Comparison of ENCODE assay signal across 11 cellular contexts in the genomic region with DNA sequence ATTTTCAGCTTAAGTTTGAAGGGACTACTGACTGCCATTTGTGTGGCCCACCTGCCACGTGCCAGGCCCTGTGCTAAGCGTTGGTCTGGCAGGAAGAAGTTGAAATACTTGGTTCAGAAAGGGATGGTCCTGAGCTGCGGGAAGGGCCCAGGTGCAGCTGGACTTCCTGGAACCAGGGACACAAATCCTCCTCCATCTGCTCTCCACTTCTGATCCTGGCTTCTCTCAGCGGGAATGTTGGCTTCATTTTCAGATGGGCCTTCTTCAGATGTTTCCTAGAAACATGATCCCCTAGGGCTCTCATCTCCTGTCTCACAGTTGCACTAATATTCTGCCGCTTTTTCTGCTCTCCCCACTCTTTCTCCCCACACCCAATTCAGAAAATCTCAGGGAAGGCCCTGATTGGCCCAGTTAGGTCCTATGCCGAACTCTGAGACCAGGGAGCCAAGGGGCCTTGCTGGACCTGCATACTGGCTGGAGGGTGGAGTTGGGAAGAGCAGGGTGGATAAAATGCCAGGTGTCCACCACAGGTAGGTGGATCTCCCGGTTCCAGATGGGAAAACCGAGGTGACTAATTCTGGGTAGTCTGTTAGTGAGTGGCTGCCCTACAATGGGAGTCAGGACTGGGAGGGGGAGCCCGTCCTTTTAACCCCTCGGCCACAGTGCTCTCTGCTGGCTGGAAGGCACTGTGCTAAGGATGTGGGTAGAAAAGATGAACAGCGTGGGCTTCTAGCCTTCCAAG.
"Had no signal": no experiment of that assay in that cellular context is flagged by ENCODE, and none has a peak within 500 bp of the region (broad histone marks: within the 10 kb centered on the region; RNA-seq: fewer than 3 reads in every experiment).

No MANE protein-coding gene starts in this region.

- H3K4me1 Mint-ChIP-seq: activated naive CD4-positive, alpha-beta T cell treated with anti-CD3 and anti-CD28 coated beads, Interleukin-2, amount 50 U/mL, for 24 hours had no signal

- H3K4me3 Mint-ChIP-seq: activated naive CD4-positive, alpha-beta T cell treated with anti-CD3 and anti-CD28 coated beads, Interleukin-2, amount 50 U/mL, for 24 hours; activated T-cell treated with anti-CD3 and anti-CD28 coated beads, Interleukin-2, amount 50 U/mL, for 24 hours had no signal

- H3K27me3 ChIP-seq: esophagus squamous epithelium, left lung, thyroid gland had no signal

- ATAC-seq: left lung had no signal

- H3K27me3 Mint-ChIP-seq: activated naive CD4-positive, alpha-beta T cell treated with anti-CD3 and anti-CD28 coated beads, Interleukin-2, amount 50 U/mL, for 24 hours; activated T-cell treated with anti-CD3 and anti-CD28 coated beads, Interleukin-2, amount 50 U/mL, for 24 hours had no signal

- H3K9me3 ChIP-seq: esophagus squamous epithelium, left lung, thyroid gland had no signal

- H3K27ac Mint-ChIP-seq: activated naive CD4-positive, alpha-beta T cell treated with anti-CD3 and anti-CD28 coated beads, Interleukin-2, amount 50 U/mL, for 24 hours; activated T-cell treated with anti-CD3 and anti-CD28 coated beads, Interleukin-2, amount 50 U/mL, for 24 hours had no signal

- H3K27ac ChIP-seq: esophagus squamous epithelium, left lung, skin epidermis, thyroid gland had no signal

- H3K4me1 ChIP-seq: esophagus squamous epithelium, left lung, thyroid gland had no signal

- H3K36me3 ChIP-seq: thyroid gland had no signal

- DNase-seq: activated CD4-positive, alpha-beta T cell treated with anti-CD3 and anti-CD28 coated beads for 4 hours; activated effector memory CD4-positive, alpha-beta T cell treated with Interleukin-2 at 50 U/mL for 16 hours; activated T-cell treated with anti-CD3 and anti-CD28 coated beads, Interleukin-2, amount 50 U/mL, for 24 hours; esophagus squamous epithelium; foreskin fibroblast; islet precursor cell; left lung; T-helper 9 cell; thyroid gland had no signal

- H3K4me3 ChIP-seq: esophagus squamous epithelium, left lung, skin epidermis, thyroid gland had no signal

- H3K9me3 Mint-ChIP-seq: activated naive CD4-positive, alpha-beta T cell treated with anti-CD3 and anti-CD28 coated beads, Interleukin-2, amount 50 U/mL, for 24 hours; activated T-cell treated with anti-CD3 and anti-CD28 coated beads, Interleukin-2, amount 50 U/mL, for 24 hours had no signal
